In genomic region chr15:45532892-45533291, GRCh38 we compare ENCODE assay signal across 1 cellular context.
TF ChIP-seq lines count a peak whose summit lies in the region.
"Not testable (repeated sequence)": the region's sequence is repeated elsewhere in the genome, so short reads cannot be mapped to it uniquely, and the experiment has no call there.

No MANE protein-coding gene starts in this region.

TF ChIP-seq in A549, 52 proteins besides CTCF, POLR2A, EP300 and RAD21:
- peak; percentile 92 for TF ChIP-seq ATOH8 (CRISPR knock-in tag; IDR thresholded peaks at IDR 0.05; ENCODE audit: low read depth)
- TF ChIP-seq FOSL2 (IDR thresholded peaks at IDR 0.05) = not testable (repeated sequence)
- peak; percentile 34; the same call in 1 of the 2 replicates for TF ChIP-seq FOSL2 (CRISPR knock-in tag; IDR thresholded peaks at IDR 0.05)
- peak; percentile 85 for TF ChIP-seq HOXB5 (CRISPR knock-in tag; IDR thresholded peaks at IDR 0.05)
- TF ChIP-seq EHF (CRISPR knock-in tag; IDR thresholded peaks at IDR 0.05) = peak; percentile 72; the same call in 1 of the 2 replicates
